Comparison of ENCODE assay signal across 10 cellular contexts in genomic region chr14:101561145-101561896, GRCh38. TPM values are rescaled to one million over a fixed set of nuclear protein-coding genes. Genes with fewer than 3 reads are reported as not detected.
DNase-seq lines count a peak whose midpoint lies in the region; TF ChIP-seq lines count a peak whose summit lies in the region.
"Had no signal": no experiment of that assay in that cellular context is flagged by ENCODE, and none has a peak within 500 bp of the region (broad histone marks: within the 10 kb centered on the region; RNA-seq: fewer than 3 reads in every experiment).

TSS of gene DIO3 (plus strand) at chr14:101561495.

- no peak for TF ChIP-seq EP300 in sigmoid colon (IDR thresholded peaks at IDR 0.05)

- peak within 1 kb of the TSS; percentile 57 to 64 (median 61) for H3K4me3 ChIP-seq in sigmoid colon
- H3K4me3 ChIP-seq in CD4-positive, alpha-beta memory T cell (ENCODE audit: low read length in 2 of 2): no peak within 1 kb of the TSS

- TF ChIP-seq POLR2A in sigmoid colon (IDR thresholded peaks at IDR 0.05): no peak

- H3K4me3 Mint-ChIP-seq in CD4-positive, alpha-beta memory T cell: peak within 1 kb of the TSS in 3 of 8 donors; percentile 45 to 71 (median 46)

- POLR2A ChIA-PET in CD4-positive, alpha-beta memory T cell (lab: Charles Lee; ENCODE audit: partially characterized antibody): interaction anchor here (0.7 kb wide), 1 partner anchor 26 kb away, joined by 3 read pairs; no protein-coding TSS in a partner anchor

- peaks cover 0 to 28% (median 17%) of the 10 kb centered on the region in 4 donors for H3K4me1 ChIP-seq in sigmoid colon
- H3K4me1 ChIP-seq in CD4-positive, alpha-beta memory T cell (ENCODE audit: insufficient read depth, low read length): no peaks in the 10 kb centered on the region
- H3K4me1 ChIP-seq: gastrocnemius medialis had no signal

- H3K9me3 Mint-ChIP-seq in CD4-positive, alpha-beta memory T cell: peaks cover 0 to 3% (median under 1%) of the 10 kb centered on the region in 8 donors

- peaks cover 49 to 91% (median 53%) of the 10 kb centered on the region in 3 donors for H3K27me3 ChIP-seq in sigmoid colon
- H3K27me3 ChIP-seq in CD4-positive, alpha-beta memory T cell (ENCODE audit: insufficient read depth, low read length): peaks cover 8% of the 10 kb centered on the region

- WGBS in sigmoid colon, 2 donors: 22 to 24% methylated on average over 73 of the region's 73 CpGs

- no peak for TF ChIP-seq CTCF in sigmoid colon (IDR thresholded peaks at IDR 0.05)

- peaks cover 1 to 10% (median 7%) of the 10 kb centered on the region in 4 donors for H3K4me1 Mint-ChIP-seq in CD4-positive, alpha-beta memory T cell

- CTCF ChIA-PET in CD4-positive, alpha-beta memory T cell (lab: Charles Lee; ENCODE audit: partially characterized antibody): no interaction called here

- peaks cover 0 to 10% (median 1%) of the 10 kb centered on the region in 4 donors for H3K36me3 ChIP-seq in sigmoid colon
- no peaks in the 10 kb centered on the region for H3K36me3 ChIP-seq in CD4-positive, alpha-beta memory T cell (ENCODE audit: insufficient read depth, low read length)
- H3K36me3 ChIP-seq: gastrocnemius medialis had no signal

- DNase-seq in NCI-H2227 (lab: John Stamatoyannopoulos, UW; ENCODE audit: unreplicated experiment): peak; percentile 45
- DNase-seq in NCI-H2227 treated with DMSO at 0.1 percent for 48 hours (lab: John Stamatoyannopoulos, UW): no peak
- DNase-seq in NCI-H510A treated with DMSO at 0.1 percent for 48 hours (lab: John Stamatoyannopoulos, UW): peak; percentile 57
- DNase-seq in iPS DF 19.7 (ENCODE audit: low read depth, low spot score): peak; percentile 45
- DNase-seq in sigmoid colon: no peak
- DNase-seq in HUDEP-2 (lab: John Stamatoyannopoulos, UW; ENCODE audit: unreplicated experiment in 76 of 76): no peak
- DNase-seq in CD4-positive, alpha-beta memory T cell: no peak
- no peak for DNase-seq in stimulated activated naive CD4-positive, alpha-beta T cell (lab: John Stamatoyannopoulos, UW)
- DNase-seq: gastrocnemius medialis had no signal

- peaks cover 0 to 3% of the 10 kb centered on the region in 2 donors for H3K36me3 Mint-ChIP-seq in CD4-positive, alpha-beta memory T cell

- H3K27me3 Mint-ChIP-seq in CD4-positive, alpha-beta memory T cell: peaks cover 37 to 41% of the 10 kb centered on the region in 2 donors

- no peak within 1 kb of the TSS for H3K27ac Mint-ChIP-seq in CD4-positive, alpha-beta memory T cell

- intact Hi-C loops in sigmoid colon (cut with DNase I): loop anchor here (5.0 kb wide), 1 partner anchor 1179 kb away; no protein-coding TSS in a partner anchor
- intact Hi-C loops in CD4-positive, alpha-beta memory T cell (cut with micrococcal nuclease): no loop called here

- peaks cover 0 to 17% (median 12%) of the 10 kb centered on the region in 4 donors for H3K9me3 ChIP-seq in sigmoid colon
- H3K9me3 ChIP-seq in CD4-positive, alpha-beta memory T cell (ENCODE audit: control insufficient read depth in 1 of 2, low read length in 2 of 2): no peaks in the 10 kb centered on the region
- H3K9me3 ChIP-seq: gastrocnemius medialis had no signal

- no peak within 1 kb of the TSS for H3K27ac ChIP-seq in sigmoid colon
- H3K27ac ChIP-seq in CD4-positive, alpha-beta memory T cell (ENCODE audit: low read depth, low read length): no peak within 1 kb of the TSS

RNA-seq across cellular contexts. Expression of gene DIO3, which starts in this region (rescaled TPM):
- 1 to 10 TPM in 3 of 4 donors, under 1 TPM in 1; 0.55 to 4.3 (median 2.5) TPM for total RNA-seq in sigmoid colon
- 1 to 10 TPM in 2 of 3 donors, under 1 TPM in 1; 0.23 to 6.0 (median 2.4) TPM for polyA plus RNA-seq in sigmoid colon
- total RNA-seq in CD4-positive, alpha-beta memory T cell: not detected
- polyA plus RNA-seq in CD4-positive, alpha-beta memory T cell: not detected
- total RNA-seq: myocyte had no signal

Comparison
In these comparisons a context has a peak if more than half of its experiments do, and no peak if none do; other contexts are left out.
1. DNase-seq: peak in NCI-H2227 (single experiment), NCI-H510A treated with DMSO at 0.1 percent for 48 hours (single experiment) and iPS DF 19.7 (single experiment); none in NCI-H2227 treated with DMSO at 0.1 percent for 48 hours (single experiment), sigmoid colon (single experiment), HUDEP-2 (0 of 76), CD4-positive, alpha-beta memory T cell (0 of 5) and stimulated activated naive CD4-positive, alpha-beta T cell (0 of 6).
2. H3K4me3 ChIP-seq: peak in sigmoid colon (4 of 4); none in CD4-positive, alpha-beta memory T cell (0 of 2).